In genomic region chr2:200107818-200108217, GRCh38 we compare ENCODE assay signal across 2 cellular contexts.
TF ChIP-seq lines count a peak whose summit lies in the region.

No MANE protein-coding gene starts in this region.

TF ChIP-seq in K562, 482 proteins besides CTCF, POLR2A, EP300 and RAD21 (continues in another document):
- TF ChIP-seq CBFA2T2 (conservative IDR thresholded peaks at IDR 0.05) (no peak), PREB (CRISPR knock-in tag; IDR thresholded peaks at IDR 0.05) (no peak), NEUROD1 (IDR thresholded peaks at IDR 0.05; ENCODE audit: borderline replicate concordance, low read depth, low read length, partially characterized antibody) (no peak), KLF6 (CRISPR knock-in tag; IDR thresholded peaks at IDR 0.05; ENCODE audit: borderline replicate concordance) (peak; percentile 67; the same call in 1 of the 2 replicates), MYNN (IDR thresholded peaks at IDR 0.05) (no peak), MYNN (CRISPR knock-in tag; IDR thresholded peaks at IDR 0.05) (no peak), SIRT6 (IDR thresholded peaks at IDR 0.05; ENCODE audit: low read depth, low read length) (no peak), ELF1 (tag; IDR thresholded peaks at IDR 0.05) (no peak), ZSCAN32 (CRISPR knock-in tag; IDR thresholded peaks at IDR 0.05) (no peak), DDX20 (tag; IDR thresholded peaks at IDR 0.05; ENCODE audit: low read depth) (peak; percentile 37; the same call in 1 of the 2 replicates), HBP1 (CRISPR knock-in tag; IDR thresholded peaks at IDR 0.05) (no peak), PHB2 (IDR thresholded peaks at IDR 0.05; ENCODE audit: low read depth) (no peak), ZBTB9 (CRISPR knock-in tag; IDR thresholded peaks at IDR 0.05) (peak; percentile 81), PTTG1 (tag; IDR thresholded peaks at IDR 0.05; ENCODE audit: low read depth) (peak; percentile 73; the same call in 1 of the 2 replicates), SAFB (IDR thresholded peaks at IDR 0.05; ENCODE audit: borderline replicate concordance, low read depth, low read length) (no peak), PTRF (tag; IDR thresholded peaks at IDR 0.05) (peak; percentile 65; the same call in 1 of the 2 replicates), CREB3 (tag; conservative IDR thresholded peaks at IDR 0.05; ENCODE audit: low read depth) (peak; percentile 79), YBX1 (IDR thresholded peaks at IDR 0.05) (no peak), ZNF668 (CRISPR knock-in tag; IDR thresholded peaks at IDR 0.05) (peak; percentile 81), SRSF3 (IDR thresholded peaks at IDR 0.05; ENCODE audit: insufficient read depth, low read length) (no peak), NCOA1 (IDR thresholded peaks at IDR 0.05; ENCODE audit: low read depth) (no peak), NR2C1 (IDR thresholded peaks at IDR 0.05) (no peak), NR2C1 (tag; IDR thresholded peaks at IDR 0.05) (peak; percentile 49), LEF1 (IDR thresholded peaks at IDR 0.05) (no peak), ZNF740 (CRISPR knock-in tag; IDR thresholded peaks at IDR 0.05) (no peak), ZNF740 (tag; IDR thresholded peaks at IDR 0.05) (0 out of 4 replicates have a peak, but pooled peaks of 1 of the 2 experiments have one; percentile 39), NR4A1 (CRISPR knock-in tag; IDR thresholded peaks at IDR 0.05) (no peak), NR4A1 (tag; IDR thresholded peaks at IDR 0.05) (peak; percentile 86)

TF ChIP-seq in H1, 55 proteins besides CTCF, POLR2A, EP300 and RAD21:
- TF ChIP-seq TBP (IDR thresholded peaks at IDR 0.05; ENCODE audit: low read depth, low read length) (no peak), RXRA (IDR thresholded peaks at IDR 0.05; ENCODE audit: insufficient read depth, low read depth, low read length) (no peak), SAP30 (IDR thresholded peaks at IDR 0.05; ENCODE audit: insufficient read depth, insufficient replicate concordance, low read length) (no peak), CTBP2 (IDR thresholded peaks at IDR 0.05; ENCODE audit: borderline replicate concordance, insufficient read depth, insufficient read length, low read length) (no peak), SP2 (IDR thresholded peaks at IDR 0.05; ENCODE audit: low read length) (no peak), GTF2F1 (IDR thresholded peaks at IDR 0.05; ENCODE audit: borderline replicate concordance, low read depth, low read length) (no peak)
